ENCODE assay signal across 8 cellular contexts in the genomic region with DNA sequence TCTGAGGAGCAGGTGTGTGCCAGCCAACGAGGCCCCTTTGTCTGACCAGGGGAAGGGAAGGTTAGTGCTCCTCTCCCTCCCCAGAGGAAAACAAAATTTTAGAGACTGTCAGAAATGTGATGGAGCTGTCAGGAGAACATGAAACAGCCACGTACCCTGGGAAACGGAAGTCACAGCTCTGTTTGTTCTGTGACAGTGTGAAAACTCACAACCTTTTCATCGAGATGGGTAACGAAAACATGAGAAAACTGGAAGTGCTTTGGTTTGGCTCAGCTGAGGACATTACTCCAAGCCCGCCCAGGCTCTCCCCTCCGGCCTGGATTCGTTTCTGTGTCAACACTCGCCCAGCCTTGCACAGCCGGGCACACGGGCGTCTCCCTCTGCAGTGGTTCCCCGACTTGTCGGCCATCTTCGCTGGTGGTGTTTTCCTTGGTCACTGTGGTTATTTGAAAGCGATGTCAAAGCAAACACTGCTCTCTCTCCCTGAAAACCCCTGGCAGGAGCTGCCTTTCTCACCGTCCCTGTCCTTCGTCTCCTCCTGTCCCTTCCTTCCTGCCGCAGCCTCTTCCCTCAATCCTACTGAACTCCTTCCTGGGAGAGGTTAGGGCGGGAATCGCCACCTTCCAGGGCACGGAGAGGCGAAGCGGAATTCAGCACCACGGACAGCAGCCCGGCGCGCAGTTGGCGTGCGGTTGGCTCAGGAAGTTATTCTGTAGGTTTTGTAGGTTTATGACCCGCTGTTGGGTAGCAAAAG. TPM values are rescaled to one million over a fixed set of nuclear protein-coding genes. Genes with fewer than 3 reads are reported as not detected.
DNase-seq lines count a peak whose midpoint lies in the region; ATAC-seq lines count a peak whose summit lies in the region.

No MANE protein-coding gene starts in this region.

- intact Hi-C loops in left ventricle myocardium superior (cut with micrococcal nuclease), result no loop called here

- DNase-seq in Kasumi-1 (lab: John Stamatoyannopoulos, UW) (peak; percentile 27), left ventricle myocardium superior (peak; percentile 65), NCI-H510A (lab: John Stamatoyannopoulos, UW) (no peak), cerebellar nuclear complex (lab: John Stamatoyannopoulos, UW) (no peak), NCI-H774 (lab: John Stamatoyannopoulos, UW) (no peak)
- DNase-seq in activated CD8-positive, alpha-beta memory T cell treated with anti-CD3 and anti-CD28 coated beads for 24 hours, result peak; percentile 87
- peak; percentile 45 to 56 for DNase-seq in stimulated activated CD8-positive, alpha-beta memory T cell treated with anti-CD3 and anti-CD28 coated beads, Interleukin-2, amount 100 ng/mL, for 1 hour (ENCODE audit: low read depth in 2 of 2)

- ATAC-seq in left ventricle myocardium superior (peak; percentile 64), GM18520 (IDR thresholded peaks at IDR 0.05; ENCODE audit: unreplicated experiment) (no peak)

RNA-seq across cellular contexts. Expression of gene RPS19BP1, which starts 12.9 kb away (rescaled TPM):
- total RNA-seq in left ventricle myocardium superior, result 58.1 TPM

RNA-seq across cellular contexts. Expression of gene CACNA1I, which starts 25.1 kb away (rescaled TPM):
- total RNA-seq in left ventricle myocardium superior, result not detected

RNA-seq across cellular contexts. Expression of gene ATF4, which starts 25.1 kb away (rescaled TPM):
- 214 TPM for total RNA-seq in left ventricle myocardium superior

RNA-seq across cellular contexts. Expression of gene MIEF1, which starts 43.4 kb away (rescaled TPM):
- 16.1 TPM for total RNA-seq in left ventricle myocardium superior

Comparison
In these comparisons a context has a peak if more than half of its experiments do, and no peak if none do; other contexts are left out.
1. DNase-seq: peak in Kasumi-1 (2 of 2), activated CD8-positive, alpha-beta memory T cell treated with anti-CD3 and anti-CD28 coated beads for 24 hours (single experiment), left ventricle myocardium superior (single experiment) and stimulated activated CD8-positive, alpha-beta memory T cell treated with anti-CD3 and anti-CD28 coated beads, Interleukin-2, amount 100 ng/mL, for 1 hour (2 of 2); none in NCI-H510A (single experiment), cerebellar nuclear complex (0 of 2) and NCI-H774 (single experiment).